In the genomic region with DNA sequence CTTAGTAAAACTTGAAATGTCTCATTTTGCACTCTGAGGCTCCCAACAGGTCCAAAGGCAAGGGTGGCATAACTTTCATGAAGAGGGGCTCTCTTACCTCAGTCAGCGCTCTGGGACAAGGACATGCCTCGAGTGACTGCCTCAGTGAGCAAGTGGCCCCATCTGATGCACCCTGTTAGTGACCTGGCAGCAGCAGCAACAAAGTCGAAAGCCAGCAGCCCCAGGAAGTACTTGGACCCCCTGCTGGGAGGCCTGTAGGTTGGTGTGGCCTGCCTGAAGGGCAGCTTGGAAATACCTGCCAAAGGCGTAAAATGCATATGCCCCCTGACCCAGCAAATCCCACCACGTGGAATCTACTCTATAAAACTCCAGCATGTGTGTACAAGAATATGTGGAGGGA, we compare ENCODE assay signal across 14 cellular contexts.
"Had no signal": no experiment of that assay in that cellular context is flagged by ENCODE, and none has a peak within 500 bp of the region (broad histone marks: within the 10 kb centered on the region; RNA-seq: fewer than 3 reads in every experiment).

No MANE protein-coding gene starts in this region.

- H3K27ac ChIP-seq: body of pancreas, stomach, thoracic aorta had no signal

- H3K27me3 ChIP-seq: body of pancreas, left lung, stomach had no signal

- H3K4me3 Mint-ChIP-seq: activated CD4-positive, alpha-beta memory T cell treated with anti-CD3 and anti-CD28 coated beads for 36 hours; immature natural killer cell; nephron had no signal

- H3K27me3 Mint-ChIP-seq: activated CD4-positive, alpha-beta memory T cell treated with anti-CD3 and anti-CD28 coated beads for 36 hours had no signal

- FAIRE-seq: urothelium cell line had no signal

- DNase-seq: activated CD4-positive, alpha-beta memory T cell treated with anti-CD3 and anti-CD28 coated beads for 36 hours; activated CD4-positive, CD25-positive, alpha-beta regulatory T cell treated with anti-CD3 and anti-CD28 coated beads, Interleukin-2, amount 50 U/mL, for 72 hours; activated CD8-positive, alpha-beta memory T cell treated with anti-CD3 and anti-CD28 coated beads, Interleukin-2, amount 50 U/mL, for 4 hours; activated naive CD4-positive, alpha-beta T cell treated with anti-CD3 and anti-CD28 coated beads, Interleukin-2, amount 50 U/mL, for 16 hours; amniotic stem cell; body of pancreas; glutamatergic neuron; immature natural killer cell; left lung; stimulated activated CD4-positive, alpha-beta T cell treated with anti-CD3 and anti-CD28 coated beads, Interleukin-2, amount 100 ng/mL, for 48 hours had no signal

- H3K4me3 ChIP-seq: body of pancreas, left lung, stomach, thoracic aorta had no signal

- H3K4me1 ChIP-seq: body of pancreas had no signal

- ATAC-seq: body of pancreas, left lung had no signal

- H3K9me3 ChIP-seq: body of pancreas, left lung, stomach, thoracic aorta had no signal

- H3K9me3 Mint-ChIP-seq: activated CD4-positive, alpha-beta memory T cell treated with anti-CD3 and anti-CD28 coated beads for 36 hours; immature natural killer cell; nephron had no signal
